Comparison of ENCODE assay signal across 9 cellular contexts in the genomic region with DNA sequence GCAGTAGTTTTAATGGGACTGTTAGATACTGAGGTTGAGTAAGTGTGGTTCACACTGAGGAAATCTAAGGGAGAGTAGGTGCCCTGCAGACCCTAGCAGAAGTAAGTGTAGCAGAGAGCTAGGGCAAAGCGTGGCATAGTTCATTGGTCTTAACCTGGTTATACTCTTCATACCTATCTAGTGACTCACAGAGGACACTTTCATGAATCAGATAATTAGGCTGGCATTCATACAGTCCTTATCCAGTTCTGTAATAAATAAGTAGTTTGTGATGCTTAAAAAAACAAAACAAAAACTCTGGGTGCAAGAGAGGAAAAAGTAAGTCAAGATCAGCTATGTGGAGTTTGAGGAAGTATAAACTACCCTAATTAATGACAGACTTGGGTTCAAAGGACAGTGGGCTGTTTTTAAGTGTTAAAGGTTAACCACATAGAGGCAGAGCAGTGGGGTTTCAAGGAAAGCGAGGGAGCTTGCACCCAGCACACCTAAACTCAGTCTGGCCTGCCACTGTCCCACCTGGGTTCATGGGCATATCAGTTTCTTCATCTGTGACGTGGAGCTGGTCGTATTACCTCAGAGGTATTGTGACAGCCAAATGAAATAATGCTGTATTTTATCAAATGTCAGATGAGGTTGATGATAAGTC. TPM values are rescaled to one million over a fixed set of nuclear protein-coding genes. Genes with fewer than 3 reads are reported as not detected.
DNase-seq lines count a peak whose midpoint lies in the region; ATAC-seq and TF ChIP-seq lines count a peak whose summit lies in the region.
"Had no signal": no experiment of that assay in that cellular context is flagged by ENCODE, and none has a peak within 500 bp of the region (broad histone marks: within the 10 kb centered on the region; RNA-seq: fewer than 3 reads in every experiment).

No MANE protein-coding gene starts in this region.

- H3K4me1 Mint-ChIP-seq in immature natural killer cell = peaks cover 43 to 45% of the 10 kb centered on the region in 2 donors

- H3K27ac ChIP-seq in OCI-LY7 (ENCODE audit: low read depth, low read length, poor library complexity, severe bottlenecking) = no peak overlapping the region
- H3K27ac ChIP-seq in esophagus squamous epithelium = peak overlapping the region in 1 of 4 donors; percentile 22

- H3K4me2 ChIP-seq in OCI-LY7 (ENCODE audit: low read length) = no peak overlapping the region

- intact Hi-C loops in OCI-LY7 (cut with micrococcal nuclease; ENCODE audit: unreplicated experiment) (loop anchor here (1.0 kb wide), 1 partner anchor 69 kb away; no protein-coding TSS in a partner anchor), esophagus squamous epithelium (cut with DNase I) (no loop called here)

- CTCF ChIA-PET in OCI-LY7 (lab: Charles Lee; ENCODE audit: unreplicated experiment) = interaction anchor here (0.8 kb wide), 1 partner anchor 28 kb away, joined by 4 read pairs; a partner anchor contains a TSS

- H3K36me3 ChIP-seq in OCI-LY7 (ENCODE audit: insufficient read depth, low read length) (peaks cover 8% of the 10 kb centered on the region; the same call in 1 of the 2 replicates), esophagus squamous epithelium (peaks cover 0 to 21% (median 0%) of the 10 kb centered on the region in 3 donors)

- peak overlapping the region in 2 of 6 donors; percentile 70 to 82 for H3K27ac Mint-ChIP-seq in immature natural killer cell

- 57 to 78% methylated on average over 4 of the region's 4 CpGs for WGBS in esophagus squamous epithelium, 2 donors

- in situ Hi-C loops in Caki2 (cut with HindIII; ENCODE audit: low pct_unique_long_range_greater_than_20kb, low sequenced_read_pairs) = no loop called here

- H3K79me2 ChIP-seq in OCI-LY7 (ENCODE audit: insufficient read depth, low read depth, low read length) = peaks cover 4% of the 10 kb centered on the region; the same call in 1 of the 2 replicates

- H3K4me3 ChIP-seq in OCI-LY7 (ENCODE audit: low read depth, low read length, poor library complexity, severe bottlenecking) (no peak overlapping the region), esophagus squamous epithelium (no peak overlapping the region)

- no peak for TF ChIP-seq CTCF in OCI-LY7 (conservative IDR thresholded peaks at IDR 0.05; ENCODE audit: low read length)
- TF ChIP-seq CTCF in esophagus squamous epithelium (IDR thresholded peaks at IDR 0.05) = no peak

- BruUV-seq in OCI-LY7 (replicated peaks; lab: Mats Ljungman, UMichigan) = no TSS peak

- peak overlapping the region; percentile 78 to 88 (median 86) for H3K4me3 Mint-ChIP-seq in immature natural killer cell
- H3K4me3 Mint-ChIP-seq: brain had no signal

- DNase-seq in Caki2 (ENCODE audit: low read depth) (peak; percentile 80), HCEC 1CT (peak; percentile 47), OCI-LY7 (ENCODE audit: low spot score) (peak; percentile 4), immature natural killer cell (no peak), NCI-H774 (lab: John Stamatoyannopoulos, UW) (no peak), esophagus squamous epithelium (lab: John Stamatoyannopoulos, UW) (no peak), NCI-H748 treated with DMSO at 0.1 percent for 48 hours (lab: John Stamatoyannopoulos, UW) (no peak)

- H4K20me1 ChIP-seq in OCI-LY7 (ENCODE audit: insufficient read depth, low read length) = peaks cover 62% of the 10 kb centered on the region

- no peak for ATAC-seq in HG03469 (IDR thresholded peaks at IDR 0.05; ENCODE audit: unreplicated experiment)

- H3K9me3 ChIP-seq in OCI-LY7 (ENCODE audit: low read length) (no peaks in the 10 kb centered on the region), esophagus squamous epithelium (no peaks in the 10 kb centered on the region)

- TF ChIP-seq POLR2A in esophagus squamous epithelium (IDR thresholded peaks at IDR 0.05) = no peak

- no peaks in the 10 kb centered on the region for H3K9me2 ChIP-seq in OCI-LY7 (ENCODE audit: insufficient read depth, low read length)

- POLR2A ChIA-PET in OCI-LY7 (lab: Charles Lee) = interaction anchor here (0.5 to 1.9 kb wide), 8 partner anchors 7 to 999 kb away, joined by 3 to 7 read pairs (median 4); no protein-coding TSS in a partner anchor

- H3K4me1 ChIP-seq in OCI-LY7 (ENCODE audit: insufficient read depth, low read length, poor library complexity, severe bottlenecking) (peaks cover 17% of the 10 kb centered on the region), esophagus squamous epithelium (peaks cover 3 to 40% (median 22%) of the 10 kb centered on the region in 3 donors)

- H2AFZ ChIP-seq in OCI-LY7 (ENCODE audit: low read length) = no peak overlapping the region

- no peaks in the 10 kb centered on the region for H3K27me3 ChIP-seq in esophagus squamous epithelium

- peaks cover 0 to 16% (median 8%) of the 10 kb centered on the region in 3 donors for H3K36me3 Mint-ChIP-seq in immature natural killer cell

- H3K27me3 Mint-ChIP-seq in immature natural killer cell (ENCODE audit: low read depth in 3 of 3) = peaks cover 5 to 27% (median 24%) of the 10 kb centered on the region in 3 donors
- H3K27me3 Mint-ChIP-seq: brain had no signal

- no peaks in the 10 kb centered on the region for H3K9me3 Mint-ChIP-seq in immature natural killer cell
- H3K9me3 Mint-ChIP-seq: brain had no signal

RNA-seq across cellular contexts. Expression of a gene that starts 27.1 kb away (rescaled TPM):
- total RNA-seq in Caki2 (2014; rRNA removed; shearing (Covaris generic); ENCODE audit: low replicate concordance) = 14.7 and 16.8 TPM in 2 replicates
- total RNA-seq in OCI-LY7 (2014; rRNA removed; shearing (Covaris generic)) = 9.1 and 10.0 TPM in 2 replicates
- 17.5 and 18.3 TPM in 2 replicates for total RNA-seq in OCI-LY7 (2022)
- 1 to 10 TPM in 2 of 3 donors, under 1 TPM in 1; 0.85 to 3.1 (median 1.3) TPM for polyA plus RNA-seq in immature natural killer cell
- 10 to 100 TPM; 16.0 to 29.3 (median 20.3) TPM for total RNA-seq in esophagus squamous epithelium

Comparison
In these comparisons a context has a peak if more than half of its experiments do, and no peak if none do; other contexts are left out.
1. DNase-seq: peak in Caki2 (single experiment), HCEC 1CT (single experiment) and OCI-LY7 (single experiment); none in immature natural killer cell (0 of 3), NCI-H774 (single experiment), esophagus squamous epithelium (single experiment) and NCI-H748 treated with DMSO at 0.1 percent for 48 hours (single experiment).